26 cellular contexts compared by ENCODE assay signal in the genomic region with DNA sequence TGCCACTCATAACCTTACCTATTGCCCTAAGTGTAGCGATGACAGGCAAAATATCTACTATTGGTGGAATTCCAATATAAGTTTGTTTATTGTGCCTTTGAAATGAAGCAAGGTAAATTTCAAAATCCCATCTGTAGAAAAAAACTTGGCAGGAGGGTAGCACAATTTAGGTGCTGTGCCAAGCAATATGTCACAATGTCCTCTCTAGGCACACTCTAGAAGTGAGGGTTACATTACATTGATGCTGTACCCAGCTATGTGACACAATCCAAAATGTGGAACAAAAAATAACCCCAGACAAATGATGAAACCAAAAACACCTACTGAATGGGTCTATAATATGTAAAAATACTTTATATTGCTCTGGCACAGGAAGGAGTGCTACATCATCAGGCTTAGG.
DNase-seq lines count a peak whose midpoint lies in the region; ATAC-seq, FAIRE-seq and TF ChIP-seq lines count a peak whose summit lies in the region.
"Had no signal": no experiment of that assay in that cellular context is flagged by ENCODE, and none has a peak within 500 bp of the region (broad histone marks: within the 10 kb centered on the region; RNA-seq: fewer than 3 reads in every experiment).

No MANE protein-coding gene starts in this region.

- in situ Hi-C loops in HepG2 (cut with HindIII; ENCODE audit: extremely low pct_ligation_motif_present, low pct_unique_long_range_greater_than_20kb): no loop called here

- POLR2A ChIA-PET in HepG2 (lab: Yijun Ruan, JAX): no interaction called here

- no peaks in the 10 kb centered on the region for H3K27me3 ChIP-seq in liver (ENCODE audit: control insufficient read depth in 4 of 4, insufficient read depth in 4 of 4, low read length in 3 of 4)
- H3K27me3 ChIP-seq in HepG2 (ENCODE audit: control insufficient read depth in 1 of 2, insufficient read depth in 2 of 2, low read length in 2 of 2): no peaks in the 10 kb centered on the region
- H3K27me3 ChIP-seq: BLaER1 treated with 17β-estradiol and CSF1 and Interleukin-3, amounts not matched to agents 10 nM and 100 nM had no signal

- no peak for TF ChIP-seq EP300 in HepG2 (IDR thresholded peaks at IDR 0.05; ENCODE audit: low read depth in 2 of 2, low read length in 2 of 2)
- no peak for TF ChIP-seq EP300 in HepG2 (CRISPR knock-in tag; IDR thresholded peaks at IDR 0.05; ENCODE audit: borderline replicate concordance)

- TF ChIP-seq POLR2A in HepG2 (IDR thresholded peaks at IDR 0.05; ENCODE audit: insufficient read depth in 1 of 2, low read depth in 2 of 2, low read length in 2 of 2): no peak

- H2AFZ ChIP-seq in HepG2 (ENCODE audit: low read length): no peak overlapping the region

- CTCF ChIA-PET in HepG2 (lab: Yijun Ruan, JAX; ENCODE audit: low intra/inter-chr PET ratio, low total read pairs): no interaction called here

- DNase-seq in HepG2 (ENCODE audit: low spot score): no peak
- peak; percentile 10 for DNase-seq in cerebellum (ENCODE audit: low spot score)
- DNase-seq in left lobe of liver (ENCODE audit: low spot score): peak; percentile 47
- no peak for DNase-seq in D341Med (ENCODE audit: low spot score)
- no peak for DNase-seq in NCI-H82 (lab: John Stamatoyannopoulos, UW)
- DNase-seq: AML-193; Caco-2; Calu3; CD4-positive, alpha-beta T cell; CD8-positive, alpha-beta T cell; DMS 273 treated with DMSO at 0.1 percent for 48 hours; DMS153; DMS53; DMS79; DND-41; EL; GF-D8 had no signal

- H4K20me1 ChIP-seq in HepG2 (ENCODE audit: insufficient read depth, low read length): no peaks in the 10 kb centered on the region
- H4K20me1 ChIP-seq: BLaER1 treated with 17β-estradiol and CSF1 and Interleukin-3, amounts not matched to agents 10 nM and 100 nM had no signal

- no TSS peak for BruUV-seq in HepG2 (replicated peaks; lab: Mats Ljungman, UMichigan)

- no peak for ATAC-seq in HepG2
- peak; percentile 75 for ATAC-seq in left lobe of liver
- ATAC-seq in HG03097 (IDR thresholded peaks at IDR 0.05; ENCODE audit: low FRiP score, unreplicated experiment): no peak
- ATAC-seq: A549; CD8-positive, alpha-beta T cell had no signal

- no peaks in the 10 kb centered on the region for H3K79me2 ChIP-seq in HepG2 (ENCODE audit: insufficient read depth, low read length)

- H3K36me3 ChIP-seq in liver (ENCODE audit: control insufficient read depth in 4 of 4, insufficient read depth in 3 of 4, low read depth in 1 of 4, low read length in 3 of 4) (no peaks in the 10 kb centered on the region), HepG2 (replicated peaks in 1 of 2; ENCODE audit: control insufficient read depth in 1 of 2, insufficient read depth in 2 of 2, low read length in 2 of 2) (no peaks in the 10 kb centered on the region)
- H3K36me3 ChIP-seq: BLaER1 treated with 17β-estradiol and CSF1 and Interleukin-3, amounts not matched to agents 10 nM and 100 nM had no signal

- FAIRE-seq in HepG2 (lab: Jason Lieb, UNC): no peak
- FAIRE-seq: A549, G401.6, GM12891, GM19239 had no signal

- no peak overlapping the region for H3K9ac ChIP-seq in liver (ENCODE audit: low read depth in 1 of 2, low read length in 2 of 2)
- H3K9ac ChIP-seq in HepG2 (ENCODE audit: insufficient read depth, low read depth, low read length): no peak overlapping the region
- H3K9ac ChIP-seq: BLaER1 treated with 17β-estradiol and CSF1 and Interleukin-3, amounts not matched to agents 10 nM and 100 nM had no signal

- H3K27ac ChIP-seq in liver (ENCODE audit: low read depth in 1 of 2, low read length in 2 of 2): no peak overlapping the region
- H3K27ac ChIP-seq in HepG2 (ENCODE audit: extremely low read length, insufficient read depth, low read length): no peak overlapping the region
- H3K27ac ChIP-seq: 22Rv1; A549; BLaER1 treated with 17β-estradiol and CSF1 and Interleukin-3, amounts not matched to agents 10 nM and 100 nM; C4-2B had no signal

- intact Hi-C loops in HepG2 (cut with micrococcal nuclease; ENCODE audit: unreplicated experiment): no loop called here

- no peaks in the 10 kb centered on the region for H3K9me3 ChIP-seq in liver (ENCODE audit: control insufficient read depth in 4 of 4, low read length in 3 of 4)
- H3K9me3 ChIP-seq in HepG2 (ENCODE audit: low read length): no peaks in the 10 kb centered on the region
- H3K9me3 ChIP-seq: A549; BLaER1 treated with 17β-estradiol and CSF1 and Interleukin-3, amounts not matched to agents 10 nM and 100 nM; Caco-2 had no signal

- H3K4me1 ChIP-seq in liver (ENCODE audit: control insufficient read depth in 4 of 4, insufficient read depth in 4 of 4, low read length in 3 of 4) (peaks cover 0 to 2% (median 0%) of the 10 kb centered on the region in 4 donors), HepG2 (ENCODE audit: insufficient read depth, low read length) (peaks cover 8% of the 10 kb centered on the region; the same call in 1 of the 2 replicates)
- H3K4me1 ChIP-seq: A549; BLaER1 treated with 17β-estradiol and CSF1 and Interleukin-3, amounts not matched to agents 10 nM and 100 nM; Caco-2 had no signal

- TF ChIP-seq CTCF in liver (IDR thresholded peaks at IDR 0.05; ENCODE audit: low read depth, low read length, missing input control) (no peak), HepG2 (CRISPR knock-in tag; IDR thresholded peaks at IDR 0.05) (no peak)

- TF ChIP-seq RAD21 in liver (IDR thresholded peaks at IDR 0.05) (peak in 1 of 2 donors; percentile 30), HepG2 (CRISPR knock-in tag; IDR thresholded peaks at IDR 0.05) (no peak)

- H3K4me3 ChIP-seq in liver (ENCODE audit: low read depth in 1 of 3, low read length in 3 of 3) (no peak overlapping the region), HepG2 (replicated peaks in 1 of 3; ENCODE audit: insufficient read depth in 1 of 3, low read depth in 2 of 3, low read length in 3 of 3) (no peak overlapping the region)
- H3K4me3 ChIP-seq: A549; BLaER1 treated with 17β-estradiol and CSF1 and Interleukin-3, amounts not matched to agents 10 nM and 100 nM had no signal

- 28% methylated on average over 1 of the region's 1 CpG for WGBS in liver
- WGBS in HepG2 (ENCODE audit: low lambda C conversion rate): 83% methylated on average over 1 of the region's 1 CpG

- no peak overlapping the region for H3K4me2 ChIP-seq in HepG2 (ENCODE audit: low read depth, low read length)
- H3K4me2 ChIP-seq: A549; BLaER1 treated with 17β-estradiol and CSF1 and Interleukin-3, amounts not matched to agents 10 nM and 100 nM had no signal

TF ChIP-seq in liver, 16 proteins besides CTCF, POLR2A, EP300 and RAD21:
- TF ChIP-seq, protein P1, sequence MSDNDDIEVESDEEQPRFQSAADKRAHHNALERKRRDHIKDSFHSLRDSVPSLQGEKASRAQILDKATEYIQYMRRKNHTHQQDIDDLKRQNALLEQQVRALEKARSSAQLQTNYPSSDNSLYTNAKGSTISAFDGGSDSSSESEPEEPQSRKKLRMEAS (IDR thresholded peaks at IDR 0.05): peak; percentile 37
- no peak for TF ChIP-seq FOXA2 (IDR thresholded peaks at IDR 0.05)
- TF ChIP-seq EGR1 (IDR thresholded peaks at IDR 0.05; ENCODE audit: low read depth in 2 of 2): no peak
- peak in 1 of 2 donors; percentile 55 for TF ChIP-seq RXRA (IDR thresholded peaks at IDR 0.05)
- TF ChIP-seq, protein P2, sequence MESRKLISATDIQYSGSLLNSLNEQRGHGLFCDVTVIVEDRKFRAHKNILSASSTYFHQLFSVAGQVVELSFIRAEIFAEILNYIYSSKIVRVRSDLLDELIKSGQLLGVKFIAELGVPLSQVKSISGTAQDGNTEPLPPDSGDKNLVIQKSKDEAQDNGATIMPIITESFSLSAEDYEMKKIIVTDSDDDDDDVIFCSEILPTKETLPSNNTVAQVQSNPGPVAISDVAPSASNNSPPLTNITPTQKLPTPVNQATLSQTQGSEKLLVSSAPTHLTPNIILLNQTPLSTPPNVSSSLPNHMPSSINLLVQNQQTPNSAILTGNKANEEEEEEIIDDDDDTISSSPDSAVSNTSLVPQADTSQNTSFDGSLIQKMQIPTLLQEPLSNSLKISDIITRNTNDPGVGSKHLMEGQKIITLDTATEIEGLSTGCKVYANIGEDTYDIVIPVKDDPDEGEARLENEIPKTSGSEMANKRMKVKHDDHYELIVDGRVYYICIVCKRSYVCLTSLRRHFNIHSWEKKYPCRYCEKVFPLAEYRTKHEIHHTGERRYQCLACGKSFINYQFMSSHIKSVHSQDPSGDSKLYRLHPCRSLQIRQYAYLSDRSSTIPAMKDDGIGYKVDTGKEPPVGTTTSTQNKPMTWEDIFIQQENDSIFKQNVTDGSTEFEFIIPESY (IDR thresholded peaks at IDR 0.05): peak; percentile 23
- no peak for TF ChIP-seq GABPA (IDR thresholded peaks at IDR 0.05 in 1 of 2, conservative IDR thresholded peaks at IDR 0.05 in 1 of 2)
- no peak for TF ChIP-seq SP1 (IDR thresholded peaks at IDR 0.05)
- TF ChIP-seq JUND (IDR thresholded peaks at IDR 0.05): no peak

TF ChIP-seq in HepG2, 621 proteins besides CTCF, POLR2A, EP300 and RAD21:
- TF ChIP-seq, protein P3, sequence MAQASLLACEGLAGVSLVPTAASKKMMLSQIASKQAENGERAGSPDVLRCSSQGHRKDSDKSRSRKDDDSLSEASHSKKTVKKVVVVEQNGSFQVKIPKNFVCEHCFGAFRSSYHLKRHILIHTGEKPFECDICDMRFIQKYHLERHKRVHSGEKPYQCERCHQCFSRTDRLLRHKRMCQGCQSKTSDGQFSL (CRISPR knock-in tag; IDR thresholded peaks at IDR 0.05): no peak
- TF ChIP-seq CAMTA2 (CRISPR knock-in tag; IDR thresholded peaks at IDR 0.05; ENCODE audit: borderline replicate concordance): no peak
- TF ChIP-seq, protein P4, sequence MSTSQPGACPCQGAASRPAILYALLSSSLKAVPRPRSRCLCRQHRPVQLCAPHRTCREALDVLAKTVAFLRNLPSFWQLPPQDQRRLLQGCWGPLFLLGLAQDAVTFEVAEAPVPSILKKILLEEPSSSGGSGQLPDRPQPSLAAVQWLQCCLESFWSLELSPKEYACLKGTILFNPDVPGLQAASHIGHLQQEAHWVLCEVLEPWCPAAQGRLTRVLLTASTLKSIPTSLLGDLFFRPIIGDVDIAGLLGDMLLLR (CRISPR knock-in tag; IDR thresholded peaks at IDR 0.05): no peak
- TF ChIP-seq NAIF1 (CRISPR knock-in tag; IDR thresholded peaks at IDR 0.05; ENCODE audit: borderline replicate concordance): no peak
- no peak for TF ChIP-seq ZNF777 (CRISPR knock-in tag; IDR thresholded peaks at IDR 0.05)
- TF ChIP-seq CCAR2 (optimal IDR thresholded peaks at IDR 0.05; ENCODE audit: low read depth, low read length): no peak
- no peak for TF ChIP-seq NFRKB (IDR thresholded peaks at IDR 0.05)
- TF ChIP-seq, protein P5, sequence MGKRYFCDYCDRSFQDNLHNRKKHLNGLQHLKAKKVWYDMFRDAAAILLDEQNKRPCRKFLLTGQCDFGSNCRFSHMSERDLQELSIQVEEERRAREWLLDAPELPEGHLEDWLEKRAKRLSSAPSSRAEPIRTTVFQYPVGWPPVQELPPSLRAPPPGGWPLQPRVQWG (CRISPR knock-in tag; IDR thresholded peaks at IDR 0.05; ENCODE audit: borderline replicate concordance, low read depth): no peak
- no peak for TF ChIP-seq ZNF75D (CRISPR knock-in tag; IDR thresholded peaks at IDR 0.05; ENCODE audit: borderline replicate concordance)
- TF ChIP-seq ZFY (CRISPR knock-in tag; IDR thresholded peaks at IDR 0.05): no peak

Comparison
In these comparisons a context has a peak if more than half of its experiments do, and no peak if none do; other contexts are left out.
1. DNase-seq: peak in cerebellum (single experiment) and left lobe of liver (single experiment); none in HepG2 (single experiment), D341Med (single experiment) and NCI-H82 (single experiment).